13 cellular contexts compared by ENCODE assay signal in the genomic region with DNA sequence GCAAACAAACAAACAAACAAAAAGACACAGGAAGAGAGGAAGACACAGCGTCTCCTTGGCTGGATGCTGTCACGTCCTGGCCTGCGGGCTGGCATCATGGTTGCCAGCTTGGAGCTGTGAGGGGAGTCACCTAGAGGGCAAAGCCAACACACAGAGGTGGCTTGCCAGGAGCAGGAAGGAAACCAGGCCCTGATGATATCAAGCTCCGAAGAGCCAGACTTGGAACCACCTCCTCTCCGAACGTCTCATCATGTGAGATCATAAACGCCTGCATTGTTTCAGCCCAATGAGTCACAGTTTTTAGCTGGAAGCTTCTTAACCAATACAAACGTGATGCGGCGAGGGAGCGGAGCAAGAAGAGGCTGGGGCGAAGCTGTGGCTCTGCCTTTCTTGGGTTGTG. TPM values are rescaled to one million over a fixed set of nuclear protein-coding genes. Genes with fewer than 3 reads are reported as not detected.
DNase-seq lines count a peak whose midpoint lies in the region; ATAC-seq and TF ChIP-seq lines count a peak whose summit lies in the region.
"Had no signal": no experiment of that assay in that cellular context is flagged by ENCODE, and none has a peak within 500 bp of the region (broad histone marks: within the 10 kb centered on the region; RNA-seq: fewer than 3 reads in every experiment).

No MANE protein-coding gene starts in this region.

- H4K8ac ChIP-seq in mesenchymal stem cell (ENCODE audit: low read length) (no peak overlapping the region), neuronal stem cell (ENCODE audit: low read depth, low read length) (no peak overlapping the region)

- no peak overlapping the region for H3K23ac ChIP-seq in mesenchymal stem cell (ENCODE audit: low read length in 2 of 2)
- no peak overlapping the region for H3K23ac ChIP-seq in neuronal stem cell (ENCODE audit: low read depth, low read length, poor library complexity)

- peaks cover 6% of the 10 kb centered on the region for H3K4me1 ChIP-seq in left ventricle myocardium inferior
- H3K4me1 ChIP-seq in mesenchymal stem cell (ENCODE audit: control insufficient read depth, insufficient read depth, low read depth, low read length) = no peaks in the 10 kb centered on the region
- H3K4me1 ChIP-seq in neuronal stem cell (ENCODE audit: control insufficient read depth in 2 of 2, insufficient read depth in 1 of 2, low read depth in 1 of 2, low read length in 2 of 2) = peaks cover 0 to 21% of the 10 kb centered on the region in 2 donors

- H2BK120ac ChIP-seq in mesenchymal stem cell (ENCODE audit: low read depth, low read length) (no peak overlapping the region), neuronal stem cell (ENCODE audit: low read depth, low read length) (no peak overlapping the region)

- no peak for TF ChIP-seq CTCF in left ventricle myocardium inferior (IDR thresholded peaks at IDR 0.05; ENCODE audit: borderline replicate concordance)

- peaks cover 50% of the 10 kb centered on the region for H3K27me3 ChIP-seq in left ventricle myocardium inferior (ENCODE audit: low read depth)
- H3K27me3 ChIP-seq in mesenchymal stem cell (ENCODE audit: control insufficient read depth in 1 of 2, insufficient read depth in 1 of 2, low read length in 2 of 2) = peaks cover 3% of the 10 kb centered on the region in 2 experiments
- H3K27me3 ChIP-seq in neuronal stem cell (ENCODE audit: control insufficient read depth in 3 of 3, insufficient read depth in 3 of 3, low read depth in 1 of 3, low read length in 3 of 3) = no peaks in the 10 kb centered on the region

- no peak overlapping the region for H3K14ac ChIP-seq in mesenchymal stem cell (ENCODE audit: low read length in 2 of 2)
- H3K14ac ChIP-seq in neuronal stem cell (ENCODE audit: low read length) = no peak overlapping the region

- H3K18ac ChIP-seq in mesenchymal stem cell (ENCODE audit: low read depth in 1 of 2, low read length in 2 of 2) (no peak overlapping the region), neuronal stem cell (ENCODE audit: low read length) (no peak overlapping the region)

- H3K9me3 ChIP-seq in left ventricle myocardium inferior (replicated peaks) = no peaks in the 10 kb centered on the region
- no peaks in the 10 kb centered on the region for H3K9me3 ChIP-seq in mesenchymal stem cell (ENCODE audit: control insufficient read depth, low read length)
- no peaks in the 10 kb centered on the region for H3K9me3 ChIP-seq in neuronal stem cell (replicated peaks in 1 of 2; ENCODE audit: control insufficient read depth in 2 of 2, insufficient read depth in 1 of 2, low read depth in 1 of 2, low read length in 2 of 2)

- 82% methylated on average over 12 of the region's 12 CpGs for WGBS in mesenchymal stem cell
- no CpG with 5 or more reads among the region's 12 CpGs for WGBS in neuronal stem cell (ENCODE audit: extremely low coverage in 2 of 2, insufficient read length in 2 of 2, insufficient replicate concordance in 1 of 2), 2 donors

- no peak overlapping the region for H3K4me3 ChIP-seq in left ventricle myocardium inferior
- H3K4me3 ChIP-seq in mesenchymal stem cell (ENCODE audit: insufficient read depth in 1 of 2, low read depth in 1 of 2, low read length in 2 of 2) = no peak overlapping the region
- no peak overlapping the region for H3K4me3 ChIP-seq in neuronal stem cell (ENCODE audit: low read length in 2 of 2)

- H4K91ac ChIP-seq in mesenchymal stem cell (ENCODE audit: low read length) (no peak overlapping the region), neuronal stem cell (ENCODE audit: low read depth, low read length, poor library complexity) (no peak overlapping the region)

- H2AK5ac ChIP-seq in mesenchymal stem cell (ENCODE audit: low read length, severe bottlenecking) = no peak overlapping the region
- H2AK5ac ChIP-seq in neuronal stem cell (ENCODE audit: low read depth, low read length) = no peak overlapping the region

- H3K27ac ChIP-seq in left ventricle myocardium inferior (replicated peaks) = no peak overlapping the region
- H3K27ac ChIP-seq in mesenchymal stem cell (ENCODE audit: low read length, poor library complexity, severe bottlenecking) = no peak overlapping the region
- H3K27ac ChIP-seq in neuronal stem cell (replicated peaks; ENCODE audit: low read length) = no peak overlapping the region

- ATAC-seq in Right ventricle myocardium superior (ENCODE audit: poor library complexity) = peak; percentile 59
- ATAC-seq in GM21619 (IDR thresholded peaks at IDR 0.05; ENCODE audit: unreplicated experiment) = no peak
- no peak for ATAC-seq in GM18511 (IDR thresholded peaks at IDR 0.05; ENCODE audit: unreplicated experiment)

- H3K4ac ChIP-seq in mesenchymal stem cell (ENCODE audit: low read depth in 1 of 2, low read length in 2 of 2) = no peak overlapping the region
- H3K4ac ChIP-seq in neuronal stem cell (ENCODE audit: low read length) = no peak overlapping the region

- H3K4me2 ChIP-seq in mesenchymal stem cell (ENCODE audit: low read length, poor library complexity, severe bottlenecking) (no peak overlapping the region), neuronal stem cell (ENCODE audit: insufficient read depth, low read length, poor library complexity, severe bottlenecking) (no peak overlapping the region)

- H3K36me3 ChIP-seq in left ventricle myocardium inferior (no peaks in the 10 kb centered on the region), mesenchymal stem cell (ENCODE audit: control insufficient read depth in 1 of 2, insufficient read depth in 2 of 2, low read depth in 1 of 2, low read length in 2 of 2) (no peaks in the 10 kb centered on the region), neuronal stem cell (replicated peaks in 1 of 2; ENCODE audit: control insufficient read depth in 2 of 2, insufficient read depth in 2 of 2, low read length in 2 of 2) (no peaks in the 10 kb centered on the region)

- H3K79me1 ChIP-seq in mesenchymal stem cell (replicated peaks; ENCODE audit: low read length, poor library complexity, severe bottlenecking) = no peaks in the 10 kb centered on the region
- H3K79me1 ChIP-seq in neuronal stem cell (ENCODE audit: low read depth, low read length) = no peaks in the 10 kb centered on the region

- DNase-seq in Right ventricle myocardium superior (no peak), left ventricle myocardium inferior (no peak), dermis microvascular lymphatic vessel endothelial cell (ENCODE audit: low read depth in 2 of 2) (peak; percentile 3 to 84), mesenchymal stem cell (no peak), T-helper 2 cell (no peak), neuronal stem cell (ENCODE audit: low spot score) (no peak)
- DNase-seq: activated CD8-positive, alpha-beta memory T cell treated with anti-CD3 and anti-CD28 coated beads for 24 hours; activated naive CD4-positive, alpha-beta T cell treated with anti-CD3 and anti-CD28 coated beads for 36 hours; cortex of kidney had no signal

- H2BK15ac ChIP-seq in mesenchymal stem cell (ENCODE audit: low read depth, poor library complexity, severe bottlenecking) (no peak overlapping the region), neuronal stem cell (ENCODE audit: low read length) (no peak overlapping the region)

- no peak overlapping the region for H2BK5ac ChIP-seq in mesenchymal stem cell (ENCODE audit: low read depth, low read length, poor library complexity, severe bottlenecking)
- H2BK5ac ChIP-seq in neuronal stem cell (ENCODE audit: low read length) = no peak overlapping the region

- H2BK12ac ChIP-seq in mesenchymal stem cell (ENCODE audit: low read length in 2 of 2) (no peak overlapping the region), neuronal stem cell (ENCODE audit: low read length) (no peak overlapping the region)

- H2AFZ ChIP-seq in mesenchymal stem cell (ENCODE audit: low read depth, low read length) (no peak overlapping the region), neuronal stem cell (ENCODE audit: low read length) (no peak overlapping the region)

- peak overlapping the region; percentile 61 for H3K9ac ChIP-seq in mesenchymal stem cell (ENCODE audit: low read length)
- no peak overlapping the region for H3K9ac ChIP-seq in neuronal stem cell (ENCODE audit: low read depth, low read length, poor library complexity)

- intact Hi-C loops in Right ventricle myocardium superior (cut with DNase I) = no loop called here
- intact Hi-C loops in left ventricle myocardium inferior (cut with micrococcal nuclease) = no loop called here

RNA-seq across cellular contexts. Expression of a gene that starts 8.7 kb away (rescaled TPM):
- total RNA-seq in Right ventricle myocardium superior (not detected), left ventricle myocardium inferior (not detected), dermis microvascular lymphatic vessel endothelial cell (not detected in 2 replicates)
- polyA plus RNA-seq in mesenchymal stem cell (2013, experiment 1 of 2) = not detected
- polyA plus RNA-seq in mesenchymal stem cell (2013, experiment 2 of 2) = not detected
- not detected for polyA plus RNA-seq in neuronal stem cell (2013, experiment 1 of 2)
- not detected for polyA plus RNA-seq in neuronal stem cell (2013, experiment 2 of 2)
- total RNA-seq: T-helper 1 cell treated with Interleukin-12 subunit alpha and Interleukin-12 subunit beta and Interleukin-4 antibody, amounts not matched to agents 30 ng/mL and 1 ng/mL, for 36 hours; temporal lobe had no signal

RNA-seq across cellular contexts. Expression of a gene that starts 28.4 kb away (rescaled TPM):
- not detected for total RNA-seq in Right ventricle myocardium superior
- not detected for total RNA-seq in left ventricle myocardium inferior
- not detected in 2 replicates for total RNA-seq in dermis microvascular lymphatic vessel endothelial cell
- not detected for polyA plus RNA-seq in mesenchymal stem cell (2013, experiment 1 of 2)
- polyA plus RNA-seq in mesenchymal stem cell (2013, experiment 2 of 2) = not detected
- not detected for polyA plus RNA-seq in neuronal stem cell (2013, experiment 1 of 2)
- not detected for polyA plus RNA-seq in neuronal stem cell (2013, experiment 2 of 2)
- total RNA-seq: activated naive CD4-positive, alpha-beta T cell treated with anti-CD3 and anti-CD28 coated beads for 36 hours; T-helper 1 cell treated with Interleukin-12 subunit alpha and Interleukin-12 subunit beta and Interleukin-4 antibody, amounts not matched to agents 30 ng/mL and 1 ng/mL, for 36 hours; temporal lobe had no signal

RNA-seq across cellular contexts. Expression of a gene that starts 40.7 kb away (rescaled TPM):
- total RNA-seq in Right ventricle myocardium superior (56.7 TPM), left ventricle myocardium inferior (51.4 TPM), dermis microvascular lymphatic vessel endothelial cell (under 0.01 and 0.25 TPM in 2 replicates)
- not detected for polyA plus RNA-seq in mesenchymal stem cell (2013, experiment 1 of 2)
- polyA plus RNA-seq in mesenchymal stem cell (2013, experiment 2 of 2) = not detected
- not detected for polyA plus RNA-seq in neuronal stem cell (2013, experiment 1 of 2)
- not detected for polyA plus RNA-seq in neuronal stem cell (2013, experiment 2 of 2)
- total RNA-seq: activated naive CD4-positive, alpha-beta T cell treated with anti-CD3 and anti-CD28 coated beads for 36 hours; T-helper 1 cell treated with Interleukin-12 subunit alpha and Interleukin-12 subunit beta and Interleukin-4 antibody, amounts not matched to agents 30 ng/mL and 1 ng/mL, for 36 hours had no signal

Comparison
In these comparisons a context has a peak if more than half of its experiments do, and no peak if none do; other contexts are left out.
1. DNase-seq: peak in dermis microvascular lymphatic vessel endothelial cell (2 of 2); none in Right ventricle myocardium superior (single experiment), left ventricle myocardium inferior (single experiment), mesenchymal stem cell (single experiment), T-helper 2 cell (0 of 5) and neuronal stem cell (single experiment).
2. RNA of a gene that starts 40.7 kb away (total RNA-seq): 56.7 TPM in Right ventricle myocardium superior (single experiment) and 51.4 TPM in left ventricle myocardium inferior (single experiment); under 0.01 to 0.25 TPM in dermis microvascular lymphatic vessel endothelial cell; every median in the first group is over 10 times any median in the second.